ENCODE assay signal across 1 cellular context in the genomic region with DNA sequence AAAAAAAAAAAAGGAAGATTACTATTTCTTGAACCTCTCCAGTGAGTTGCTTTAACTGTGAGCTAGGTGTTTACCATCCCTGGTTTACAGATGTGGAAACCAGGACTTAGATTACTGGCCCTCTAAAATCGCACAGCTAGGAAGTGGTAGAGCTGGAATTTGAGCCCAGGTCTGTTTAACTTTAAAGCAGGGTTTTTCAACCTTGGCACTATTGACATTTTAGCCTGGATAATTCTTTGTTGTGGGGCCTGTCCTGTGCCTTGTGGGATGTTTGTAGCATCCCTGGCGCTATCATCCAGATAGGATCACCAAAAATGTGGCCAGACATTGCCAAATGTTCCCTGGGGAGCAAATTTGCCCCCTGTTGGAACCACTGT.
A peak's percentile ranks its signal among the peaks of the same experiment; 100 is the strongest.
TF ChIP-seq lines count a peak whose summit lies in the region.

No MANE protein-coding gene starts in this region.

TF ChIP-seq in HepG2, 621 proteins besides CTCF, POLR2A, EP300 and RAD21 (continued from another document and continues in another):
- TF ChIP-seq SNRNP70 (IDR thresholded peaks at IDR 0.05; ENCODE audit: low read depth, low read length) (no peak), NFE2L1 (CRISPR knock-in tag; IDR thresholded peaks at IDR 0.05; ENCODE audit: borderline replicate concordance) (no peak), ZNF44 (CRISPR knock-in tag; IDR thresholded peaks at IDR 0.05) (no peak), SIN3A (IDR thresholded peaks at IDR 0.05; ENCODE audit: borderline replicate concordance, low read depth, low read length) (no peak), ASH2L (IDR thresholded peaks at IDR 0.05; ENCODE audit: insufficient read length, low read depth, low read length) (peak; percentile 40), XRCC5 (optimal IDR thresholded peaks at IDR 0.05; ENCODE audit: low read length) (no peak), MYNN (CRISPR knock-in tag; IDR thresholded peaks at IDR 0.05; ENCODE audit: low read depth) (no peak), XBP1 (CRISPR knock-in tag; IDR thresholded peaks at IDR 0.05) (no peak), ZNF800 (CRISPR knock-in tag; IDR thresholded peaks at IDR 0.05) (no peak), PLRG1 (conservative IDR thresholded peaks at IDR 0.05) (no peak), FOXM1 (CRISPR knock-in tag; IDR thresholded peaks at IDR 0.05) (no peak), TCF7L2 (IDR thresholded peaks at IDR 0.05; ENCODE audit: low read depth, low read length) (no peak), FOXC1 (CRISPR knock-in tag; IDR thresholded peaks at IDR 0.05; ENCODE audit: borderline replicate concordance) (no peak), ATF1 (CRISPR knock-in tag; IDR thresholded peaks at IDR 0.05) (no peak), THAP11 (CRISPR knock-in tag; IDR thresholded peaks at IDR 0.05) (0 out of 2 replicates have a peak, but pooled peaks have one; percentile 1), ZNF281 (CRISPR knock-in tag; IDR thresholded peaks at IDR 0.05; ENCODE audit: borderline replicate concordance) (no peak), ZNF75D (CRISPR knock-in tag; IDR thresholded peaks at IDR 0.05; ENCODE audit: borderline replicate concordance) (no peak), ZNF232 (CRISPR knock-in tag; IDR thresholded peaks at IDR 0.05; ENCODE audit: borderline replicate concordance) (no peak), EZH2 (conservative IDR thresholded peaks at IDR 0.05; ENCODE audit: low read depth, low read length) (no peak), ZNF274 (CRISPR knock-in tag; IDR thresholded peaks at IDR 0.05) (no peak), ZNF547 (CRISPR knock-in tag; IDR thresholded peaks at IDR 0.05) (no peak), MED13 (CRISPR knock-in tag; IDR thresholded peaks at IDR 0.05) (no peak), ZHX2 (IDR thresholded peaks at IDR 0.05; ENCODE audit: low read depth) (no peak), ZHX2 (CRISPR knock-in tag; IDR thresholded peaks at IDR 0.05; ENCODE audit: borderline replicate concordance) (no peak), ELF1 (CRISPR knock-in tag; IDR thresholded peaks at IDR 0.05) (peak; percentile 9; the same call in 1 of the 2 replicates), SIN3B (IDR thresholded peaks at IDR 0.05; ENCODE audit: low read length) (no peak), ZNF674 (CRISPR knock-in tag; IDR thresholded peaks at IDR 0.05; ENCODE audit: low read depth) (no peak), PCBP2 (optimal IDR thresholded peaks at IDR 0.05; ENCODE audit: low read depth, low read length, poor library complexity, severe bottlenecking) (no peak), ZFP37 (CRISPR knock-in tag; IDR thresholded peaks at IDR 0.05; ENCODE audit: borderline replicate concordance) (no peak), HOXA9 (CRISPR knock-in tag; IDR thresholded peaks at IDR 0.05; ENCODE audit: borderline replicate concordance) (no peak), ZSCAN22 (CRISPR knock-in tag; IDR thresholded peaks at IDR 0.05) (no peak), JDP2 (CRISPR knock-in tag; IDR thresholded peaks at IDR 0.05; ENCODE audit: borderline replicate concordance) (no peak), HNF4G (IDR thresholded peaks at IDR 0.05; ENCODE audit: borderline replicate concordance, low read depth, low read length) (peak; percentile 64), HNF4G (CRISPR knock-in tag; IDR thresholded peaks at IDR 0.05; ENCODE audit: borderline replicate concordance, low read depth) (peak; percentile 49; the same call in 1 of the 2 replicates)
- TF ChIP-seq, protein P1, sequence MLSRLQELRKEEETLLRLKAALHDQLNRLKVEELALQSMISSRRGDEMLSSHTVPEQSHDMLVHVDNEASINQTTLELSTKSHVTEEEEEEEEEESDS (CRISPR knock-in tag; IDR thresholded peaks at IDR 0.05; ENCODE audit: borderline replicate concordance): no peak
- TF ChIP-seq, protein P2, sequence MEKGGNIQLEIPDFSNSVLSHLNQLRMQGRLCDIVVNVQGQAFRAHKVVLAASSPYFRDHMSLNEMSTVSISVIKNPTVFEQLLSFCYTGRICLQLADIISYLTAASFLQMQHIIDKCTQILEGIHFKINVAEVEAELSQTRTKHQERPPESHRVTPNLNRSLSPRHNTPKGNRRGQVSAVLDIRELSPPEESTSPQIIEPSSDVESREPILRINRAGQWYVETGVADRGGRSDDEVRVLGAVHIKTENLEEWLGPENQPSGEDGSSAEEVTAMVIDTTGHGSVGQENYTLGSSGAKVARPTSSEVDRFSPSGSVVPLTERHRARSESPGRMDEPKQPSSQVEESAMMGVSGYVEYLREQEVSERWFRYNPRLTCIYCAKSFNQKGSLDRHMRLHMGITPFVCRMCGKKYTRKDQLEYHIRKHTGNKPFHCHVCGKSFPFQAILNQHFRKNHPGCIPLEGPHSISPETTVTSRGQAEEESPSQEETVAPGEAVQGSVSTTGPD (CRISPR knock-in tag; IDR thresholded peaks at IDR 0.05): peak; percentile 99
- TF ChIP-seq, protein P3, sequence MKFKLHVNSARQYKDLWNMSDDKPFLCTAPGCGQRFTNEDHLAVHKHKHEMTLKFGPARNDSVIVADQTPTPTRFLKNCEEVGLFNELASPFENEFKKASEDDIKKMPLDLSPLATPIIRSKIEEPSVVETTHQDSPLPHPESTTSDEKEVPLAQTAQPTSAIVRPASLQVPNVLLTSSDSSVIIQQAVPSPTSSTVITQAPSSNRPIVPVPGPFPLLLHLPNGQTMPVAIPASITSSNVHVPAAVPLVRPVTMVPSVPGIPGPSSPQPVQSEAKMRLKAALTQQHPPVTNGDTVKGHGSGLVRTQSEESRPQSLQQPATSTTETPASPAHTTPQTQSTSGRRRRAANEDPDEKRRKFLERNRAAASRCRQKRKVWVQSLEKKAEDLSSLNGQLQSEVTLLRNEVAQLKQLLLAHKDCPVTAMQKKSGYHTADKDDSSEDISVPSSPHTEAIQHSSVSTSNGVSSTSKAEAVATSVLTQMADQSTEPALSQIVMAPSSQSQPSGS (CRISPR knock-in tag; IDR thresholded peaks at IDR 0.05): no peak
- TF ChIP-seq, protein P4, sequence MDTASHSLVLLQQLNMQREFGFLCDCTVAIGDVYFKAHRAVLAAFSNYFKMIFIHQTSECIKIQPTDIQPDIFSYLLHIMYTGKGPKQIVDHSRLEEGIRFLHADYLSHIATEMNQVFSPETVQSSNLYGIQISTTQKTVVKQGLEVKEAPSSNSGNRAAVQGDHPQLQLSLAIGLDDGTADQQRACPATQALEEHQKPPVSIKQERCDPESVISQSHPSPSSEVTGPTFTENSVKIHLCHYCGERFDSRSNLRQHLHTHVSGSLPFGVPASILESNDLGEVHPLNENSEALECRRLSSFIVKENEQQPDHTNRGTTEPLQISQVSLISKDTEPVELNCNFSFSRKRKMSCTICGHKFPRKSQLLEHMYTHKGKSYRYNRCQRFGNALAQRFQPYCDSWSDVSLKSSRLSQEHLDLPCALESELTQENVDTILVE (CRISPR knock-in tag; IDR thresholded peaks at IDR 0.05): no peak
- TF ChIP-seq, protein P5, sequence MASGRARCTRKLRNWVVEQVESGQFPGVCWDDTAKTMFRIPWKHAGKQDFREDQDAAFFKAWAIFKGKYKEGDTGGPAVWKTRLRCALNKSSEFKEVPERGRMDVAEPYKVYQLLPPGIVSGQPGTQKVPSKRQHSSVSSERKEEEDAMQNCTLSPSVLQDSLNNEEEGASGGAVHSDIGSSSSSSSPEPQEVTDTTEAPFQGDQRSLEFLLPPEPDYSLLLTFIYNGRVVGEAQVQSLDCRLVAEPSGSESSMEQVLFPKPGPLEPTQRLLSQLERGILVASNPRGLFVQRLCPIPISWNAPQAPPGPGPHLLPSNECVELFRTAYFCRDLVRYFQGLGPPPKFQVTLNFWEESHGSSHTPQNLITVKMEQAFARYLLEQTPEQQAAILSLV (CRISPR knock-in tag; IDR thresholded peaks at IDR 0.05; ENCODE audit: borderline replicate concordance): no peak
- TF ChIP-seq, protein P6, sequence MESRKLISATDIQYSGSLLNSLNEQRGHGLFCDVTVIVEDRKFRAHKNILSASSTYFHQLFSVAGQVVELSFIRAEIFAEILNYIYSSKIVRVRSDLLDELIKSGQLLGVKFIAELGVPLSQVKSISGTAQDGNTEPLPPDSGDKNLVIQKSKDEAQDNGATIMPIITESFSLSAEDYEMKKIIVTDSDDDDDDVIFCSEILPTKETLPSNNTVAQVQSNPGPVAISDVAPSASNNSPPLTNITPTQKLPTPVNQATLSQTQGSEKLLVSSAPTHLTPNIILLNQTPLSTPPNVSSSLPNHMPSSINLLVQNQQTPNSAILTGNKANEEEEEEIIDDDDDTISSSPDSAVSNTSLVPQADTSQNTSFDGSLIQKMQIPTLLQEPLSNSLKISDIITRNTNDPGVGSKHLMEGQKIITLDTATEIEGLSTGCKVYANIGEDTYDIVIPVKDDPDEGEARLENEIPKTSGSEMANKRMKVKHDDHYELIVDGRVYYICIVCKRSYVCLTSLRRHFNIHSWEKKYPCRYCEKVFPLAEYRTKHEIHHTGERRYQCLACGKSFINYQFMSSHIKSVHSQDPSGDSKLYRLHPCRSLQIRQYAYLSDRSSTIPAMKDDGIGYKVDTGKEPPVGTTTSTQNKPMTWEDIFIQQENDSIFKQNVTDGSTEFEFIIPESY (CRISPR knock-in tag; IDR thresholded peaks at IDR 0.05): no peak
- TF ChIP-seq, protein P7, sequence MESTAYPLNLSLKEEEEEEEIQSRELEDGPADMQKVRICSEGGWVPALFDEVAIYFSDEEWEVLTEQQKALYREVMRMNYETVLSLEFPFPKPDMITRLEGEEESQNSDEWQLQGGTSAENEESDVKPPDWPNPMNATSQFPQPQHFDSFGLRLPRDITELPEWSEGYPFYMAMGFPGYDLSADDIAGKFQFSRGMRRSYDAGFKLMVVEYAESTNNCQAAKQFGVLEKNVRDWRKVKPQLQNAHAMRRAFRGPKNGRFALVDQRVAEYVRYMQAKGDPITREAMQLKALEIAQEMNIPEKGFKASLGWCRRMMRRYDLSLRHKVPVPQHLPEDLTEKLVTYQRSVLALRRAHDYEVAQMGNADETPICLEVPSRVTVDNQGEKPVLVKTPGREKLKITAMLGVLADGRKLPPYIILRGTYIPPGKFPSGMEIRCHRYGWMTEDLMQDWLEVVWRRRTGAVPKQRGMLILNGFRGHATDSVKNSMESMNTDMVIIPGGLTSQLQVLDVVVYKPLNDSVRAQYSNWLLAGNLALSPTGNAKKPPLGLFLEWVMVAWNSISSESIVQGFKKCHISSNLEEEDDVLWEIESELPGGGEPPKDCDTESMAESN (CRISPR knock-in tag; conservative IDR thresholded peaks at IDR 0.05): peak; percentile 13; the same call in 1 of the 2 replicates
